In the genomic region with DNA sequence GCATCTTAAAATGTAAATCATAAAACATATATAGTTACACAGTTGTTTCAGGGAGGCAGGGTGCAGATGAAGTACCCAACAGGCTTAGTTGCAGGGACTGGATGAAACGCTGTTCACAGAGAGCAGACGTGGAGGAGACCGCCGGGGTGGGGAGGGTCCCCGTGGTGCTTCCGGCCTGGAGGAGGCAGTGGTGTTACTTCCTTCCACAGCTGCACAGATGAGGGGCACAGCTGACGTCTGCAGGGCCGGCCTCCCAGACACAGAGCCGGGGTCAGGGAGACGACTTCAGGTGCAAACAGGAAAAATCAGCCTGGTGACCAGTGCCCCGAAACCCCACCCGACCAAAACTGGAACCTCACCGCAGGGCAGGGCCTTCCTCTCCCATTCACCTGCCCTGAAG, we compare ENCODE assay signal across 16 cellular contexts. TPM values are rescaled to one million over a fixed set of nuclear protein-coding genes. Genes with fewer than 3 reads are reported as not detected.
DNase-seq lines count a peak whose midpoint lies in the region; ATAC-seq and TF ChIP-seq lines count a peak whose summit lies in the region.
"Had no signal": no experiment of that assay in that cellular context is flagged by ENCODE, and none has a peak within 500 bp of the region (broad histone marks: within the 10 kb centered on the region; RNA-seq: fewer than 3 reads in every experiment).

No MANE protein-coding gene starts in this region.

- ATAC-seq in naive thymus-derived CD4-positive, alpha-beta T cell = peak; percentile 44
- no peak for ATAC-seq in GM19035 (IDR thresholded peaks at IDR 0.05; ENCODE audit: unreplicated experiment)
- ATAC-seq: sciatic nerve had no signal

- peaks cover 20% of the 10 kb centered on the region for H3K4me1 ChIP-seq in CD8-positive, alpha-beta memory T cell (ENCODE audit: insufficient read depth, low read length)
- H3K4me1 ChIP-seq in naive thymus-derived CD4-positive, alpha-beta T cell (ENCODE audit: control insufficient read depth in 2 of 2, insufficient read depth in 2 of 2, low read length in 2 of 2) = peaks cover 3 to 17% of the 10 kb centered on the region in 2 donors
- H3K4me1 ChIP-seq in ascending aorta = no peaks in the 10 kb centered on the region
- H3K4me1 ChIP-seq: uterus had no signal

- POLR2A ChIA-PET in CD8-positive, alpha-beta memory T cell (lab: Charles Lee) = no interaction called here
- POLR2A ChIA-PET in activated CD4-positive, alpha-beta memory T cell treated with anti-CD3 and anti-CD28 coated beads, Interleukin-2, amount 10 ng/mL, durations not matched to agents 7 days and 5 days (lab: Charles Lee) = no interaction called here
- POLR2A ChIA-PET in naive thymus-derived CD4-positive, alpha-beta T cell (lab: Charles Lee) = interaction anchor here (1.1 to 1.2 kb wide), 2 partner anchors 15 to 23 kb away, joined by 3 read pairs; no protein-coding TSS in a partner anchor

- no peaks in the 10 kb centered on the region for H3K9me3 Mint-ChIP-seq in CD8-positive, alpha-beta memory T cell
- H3K9me3 Mint-ChIP-seq in activated CD4-positive, alpha-beta memory T cell treated with anti-CD3 and anti-CD28 coated beads, Interleukin-2, amount 10 ng/mL, durations not matched to agents 7 days and 5 days = no peaks in the 10 kb centered on the region
- H3K9me3 Mint-ChIP-seq in naive thymus-derived CD4-positive, alpha-beta T cell = no peaks in the 10 kb centered on the region
- H3K9me3 Mint-ChIP-seq: dendritic cell treated with granulocyte-macrophage colony-stimulating factor and Interleukin-4, amounts not matched to agents 40 ng/mL and 50 ng/mL, for 4 days had no signal

- H3K36me3 Mint-ChIP-seq in CD8-positive, alpha-beta memory T cell = no peaks in the 10 kb centered on the region
- no peaks in the 10 kb centered on the region for H3K36me3 Mint-ChIP-seq in activated CD4-positive, alpha-beta memory T cell treated with anti-CD3 and anti-CD28 coated beads, Interleukin-2, amount 10 ng/mL, durations not matched to agents 7 days and 5 days (ENCODE audit: low read depth)
- H3K36me3 Mint-ChIP-seq in naive thymus-derived CD4-positive, alpha-beta T cell = no peaks in the 10 kb centered on the region

- H3K27me3 Mint-ChIP-seq in CD8-positive, alpha-beta memory T cell = no peaks in the 10 kb centered on the region
- peaks cover 13% of the 10 kb centered on the region for H3K27me3 Mint-ChIP-seq in activated CD4-positive, alpha-beta memory T cell treated with anti-CD3 and anti-CD28 coated beads, Interleukin-2, amount 10 ng/mL, durations not matched to agents 7 days and 5 days
- peaks cover 0 to 5% (median 0%) of the 10 kb centered on the region in 5 donors for H3K27me3 Mint-ChIP-seq in naive thymus-derived CD4-positive, alpha-beta T cell

- H3K27ac ChIP-seq in CD8-positive, alpha-beta memory T cell (ENCODE audit: low read depth, low read length) = no peak overlapping the region
- no peak overlapping the region for H3K27ac ChIP-seq in naive thymus-derived CD4-positive, alpha-beta T cell (ENCODE audit: low read depth, low read length)
- no peak overlapping the region for H3K27ac ChIP-seq in ascending aorta
- H3K27ac ChIP-seq: uterus had no signal

- peak overlapping the region in 6 of 7 donors; percentile 20 to 69 (median 54) for H3K4me3 Mint-ChIP-seq in CD8-positive, alpha-beta memory T cell
- no peak overlapping the region for H3K4me3 Mint-ChIP-seq in activated CD4-positive, alpha-beta memory T cell treated with anti-CD3 and anti-CD28 coated beads, Interleukin-2, amount 10 ng/mL, durations not matched to agents 7 days and 5 days
- peak overlapping the region in 9 of 10 donors; percentile 25 to 64 (median 51) for H3K4me3 Mint-ChIP-seq in naive thymus-derived CD4-positive, alpha-beta T cell
- H3K4me3 Mint-ChIP-seq: dendritic cell treated with granulocyte-macrophage colony-stimulating factor and Interleukin-4, amounts not matched to agents 40 ng/mL and 50 ng/mL, for 4 days had no signal

- CTCF ChIA-PET in CD8-positive, alpha-beta memory T cell (lab: Charles Lee) = interaction anchor here (2.3 kb wide), 1 partner anchor 16 kb away, joined by 7 read pairs; no protein-coding TSS in a partner anchor
- CTCF ChIA-PET in activated CD4-positive, alpha-beta memory T cell treated with anti-CD3 and anti-CD28 coated beads, Interleukin-2, amount 10 ng/mL, durations not matched to agents 7 days and 5 days (lab: Charles Lee) = interaction anchor here (1.3 kb wide), 1 partner anchor 15 kb away, joined by 3 read pairs; no protein-coding TSS in a partner anchor
- CTCF ChIA-PET in naive thymus-derived CD4-positive, alpha-beta T cell (lab: Charles Lee) = interaction anchor here (0.6 kb wide), 1 partner anchor 147 kb away, joined by 3 read pairs; no protein-coding TSS in a partner anchor

- H3K4me1 Mint-ChIP-seq in CD8-positive, alpha-beta memory T cell = peaks cover 16 to 26% (median 21%) of the 10 kb centered on the region in 3 donors
- H3K4me1 Mint-ChIP-seq in activated CD4-positive, alpha-beta memory T cell treated with anti-CD3 and anti-CD28 coated beads, Interleukin-2, amount 10 ng/mL, durations not matched to agents 7 days and 5 days = peaks cover 25% of the 10 kb centered on the region
- H3K4me1 Mint-ChIP-seq in naive thymus-derived CD4-positive, alpha-beta T cell = peaks cover 3 to 13% (median 10%) of the 10 kb centered on the region in 7 donors

- H3K9me3 ChIP-seq in CD8-positive, alpha-beta memory T cell (ENCODE audit: low read length) = no peaks in the 10 kb centered on the region
- H3K9me3 ChIP-seq in naive thymus-derived CD4-positive, alpha-beta T cell (ENCODE audit: control insufficient read depth in 2 of 3, low read length in 3 of 3) = no peaks in the 10 kb centered on the region
- H3K9me3 ChIP-seq in ascending aorta = no peaks in the 10 kb centered on the region
- H3K9me3 ChIP-seq: uterus had no signal

- peak in 4 of 5 donors; percentile 15 to 60 (median 36) for DNase-seq in CD8-positive, alpha-beta memory T cell
- DNase-seq in GM20000 (ENCODE audit: low spot score) (peak; percentile 56), NCI-H82 (lab: John Stamatoyannopoulos, UW) (no peak), pons (ENCODE audit: low spot score) (no peak), ascending aorta (ENCODE audit: low spot score in 2 of 2) (no peak)
- DNase-seq in activated CD4-positive, alpha-beta memory T cell treated with anti-CD3 and anti-CD28 coated beads, Interleukin-2, amount 10 ng/mL, durations not matched to agents 7 days and 5 days = peak; percentile 57
- DNase-seq in naive thymus-derived CD4-positive, alpha-beta T cell = peak in 6 of 9 donors; percentile 10 to 44 (median 33)
- DNase-seq: DND-41, erythroblast, KG1, NCI-H146, NCI-H446, uterus had no signal

- H3K27ac Mint-ChIP-seq in CD8-positive, alpha-beta memory T cell = peak overlapping the region in 5 of 8 donors; percentile 52 to 89 (median 68)
- H3K27ac Mint-ChIP-seq in activated CD4-positive, alpha-beta memory T cell treated with anti-CD3 and anti-CD28 coated beads, Interleukin-2, amount 10 ng/mL, durations not matched to agents 7 days and 5 days = no peak overlapping the region
- peak overlapping the region in 3 of 9 donors; percentile 17 to 46 (median 38) for H3K27ac Mint-ChIP-seq in naive thymus-derived CD4-positive, alpha-beta T cell
- H3K27ac Mint-ChIP-seq: dendritic cell treated with granulocyte-macrophage colony-stimulating factor and Interleukin-4, amounts not matched to agents 40 ng/mL and 50 ng/mL, for 4 days had no signal

- H3K4me3 ChIP-seq in CD8-positive, alpha-beta memory T cell (ENCODE audit: low read length) = no peak overlapping the region
- no peak overlapping the region for H3K4me3 ChIP-seq in naive thymus-derived CD4-positive, alpha-beta T cell (ENCODE audit: low read length)
- no peak overlapping the region for H3K4me3 ChIP-seq in ascending aorta
- H3K4me3 ChIP-seq: uterus had no signal

- TF ChIP-seq CTCF in GM20000 (IDR thresholded peaks at IDR 0.05; ENCODE audit: extremely low read depth, missing control alignments) = no peak
- no peak for TF ChIP-seq CTCF in ascending aorta (IDR thresholded peaks at IDR 0.05)

- no peaks in the 10 kb centered on the region for H3K36me3 ChIP-seq in CD8-positive, alpha-beta memory T cell (ENCODE audit: insufficient read depth, low read length)
- no peaks in the 10 kb centered on the region for H3K36me3 ChIP-seq in naive thymus-derived CD4-positive, alpha-beta T cell (ENCODE audit: control insufficient read depth in 2 of 3, insufficient read depth in 3 of 3, low read length in 3 of 3)
- no peaks in the 10 kb centered on the region for H3K36me3 ChIP-seq in ascending aorta
- H3K36me3 ChIP-seq: uterus had no signal

- intact Hi-C loops in naive thymus-derived CD4-positive, alpha-beta T cell (cut with micrococcal nuclease) = no loop called here
- intact Hi-C loops in ascending aorta (cut with DNase I) = no loop called here

- no peaks in the 10 kb centered on the region for H3K27me3 ChIP-seq in CD8-positive, alpha-beta memory T cell (ENCODE audit: insufficient read depth, low read length, poor library complexity, severe bottlenecking)
- no peaks in the 10 kb centered on the region for H3K27me3 ChIP-seq in naive thymus-derived CD4-positive, alpha-beta T cell (ENCODE audit: control insufficient read depth in 2 of 2, insufficient read depth in 2 of 2, low read length in 2 of 2)
- no peaks in the 10 kb centered on the region for H3K27me3 ChIP-seq in ascending aorta
- H3K27me3 ChIP-seq: uterus had no signal

RNA-seq across cellular contexts. Expression of a gene that starts 17.1 kb away (rescaled TPM):
- total RNA-seq in CD8-positive, alpha-beta memory T cell = 1 to 10 TPM in 1 of 2 experiments, under 1 TPM in 1; 0.37 to 1.4 TPM
- 0.18 TPM for polyA plus RNA-seq in CD8-positive, alpha-beta memory T cell
- 1 to 10 TPM; 1.6 to 1.8 TPM for total RNA-seq in activated CD4-positive, alpha-beta memory T cell treated with anti-CD3 and anti-CD28 coated beads, Interleukin-2, amount 10 ng/mL, durations not matched to agents 7 days and 5 days
- total RNA-seq in naive thymus-derived CD4-positive, alpha-beta T cell = 1 to 10 TPM; 1.2 to 3.5 (median 3.0) TPM
- polyA plus RNA-seq in naive thymus-derived CD4-positive, alpha-beta T cell = under 1 TPM; 0.32 to 0.35 TPM
- not detected for total RNA-seq in ascending aorta

RNA-seq across cellular contexts. Expression of a gene that starts 28.0 kb away (rescaled TPM):
- 100 to 1,000 TPM; 154 to 155 TPM for total RNA-seq in CD8-positive, alpha-beta memory T cell
- polyA plus RNA-seq in CD8-positive, alpha-beta memory T cell = 121 TPM
- 100 to 1,000 TPM; 167 to 192 TPM for total RNA-seq in activated CD4-positive, alpha-beta memory T cell treated with anti-CD3 and anti-CD28 coated beads, Interleukin-2, amount 10 ng/mL, durations not matched to agents 7 days and 5 days
- 100 to 1,000 TPM; 200 to 392 (median 262) TPM for total RNA-seq in naive thymus-derived CD4-positive, alpha-beta T cell
- polyA plus RNA-seq in naive thymus-derived CD4-positive, alpha-beta T cell = 100 to 1,000 TPM in 1 of 2 donors, 10 to 100 TPM in 1; 68.1 to 122 TPM
- total RNA-seq in ascending aorta = 237 TPM

RNA-seq across cellular contexts. Expression of a gene that starts 29.0 kb away (rescaled TPM):
- 10 to 100 TPM; 88.0 to 94.0 TPM for total RNA-seq in CD8-positive, alpha-beta memory T cell
- polyA plus RNA-seq in CD8-positive, alpha-beta memory T cell = 10.8 TPM
- 10 to 100 TPM; 82.9 to 94.6 TPM for total RNA-seq in activated CD4-positive, alpha-beta memory T cell treated with anti-CD3 and anti-CD28 coated beads, Interleukin-2, amount 10 ng/mL, durations not matched to agents 7 days and 5 days
- 100 to 1,000 TPM in 1 of 5 experiments, 10 to 100 TPM in 1, 1 to 10 TPM in 3; 3.5 to 111 (median 7.9) TPM for total RNA-seq in naive thymus-derived CD4-positive, alpha-beta T cell
- polyA plus RNA-seq in naive thymus-derived CD4-positive, alpha-beta T cell = 1 to 10 TPM in 1 of 2 donors, under 1 TPM in 1; 0.59 to 3.4 TPM
- total RNA-seq in ascending aorta = 68.1 TPM

Comparison
In these comparisons a context has a peak if more than half of its experiments do, and no peak if none do; other contexts are left out.
1. DNase-seq: peak in CD8-positive, alpha-beta memory T cell (4 of 5), GM20000 (single experiment), activated CD4-positive, alpha-beta memory T cell treated with anti-CD3 and anti-CD28 coated beads, Interleukin-2, amount 10 ng/mL, durations not matched to agents 7 days and 5 days (single experiment) and naive thymus-derived CD4-positive, alpha-beta T cell (6 of 9); none in NCI-H82 (single experiment), pons (single experiment) and ascending aorta (0 of 2).